In genomic region chr22:27247691-27248434, GRCh38 we compare ENCODE assay signal across 13 cellular contexts.
DNase-seq lines count a peak whose midpoint lies in the region; ATAC-seq and TF ChIP-seq lines count a peak whose summit lies in the region.
"Had no signal": no experiment of that assay in that cellular context is flagged by ENCODE, and none has a peak within 500 bp of the region (broad histone marks: within the 10 kb centered on the region; RNA-seq: fewer than 3 reads in every experiment).

No MANE protein-coding gene starts in this region.

- peak overlapping the region; percentile 53 for H3K27ac Mint-ChIP-seq in neural progenitor cell
- no peak overlapping the region for H3K27ac Mint-ChIP-seq in effector memory CD8-positive, alpha-beta T cell
- H3K27ac Mint-ChIP-seq: activated B cell treated with CpG ODN at 0.5 μM for 24 hours; natural killer cell treated with Interleukin-12 subunit alpha and Interleukin-12 subunit beta and Interleukin-15 and Interleukin-18, amount 100 ng/mL, for 72 hours had no signal

- H3K79me2 ChIP-seq in neural progenitor cell (ENCODE audit: low read depth), result no peaks in the 10 kb centered on the region

- H3K4me3 ChIP-seq in AG10803 (ENCODE audit: low read length) (no peak overlapping the region), fibroblast of mammary gland (ENCODE audit: control insufficient read depth, low read depth, low read length) (no peak overlapping the region), neural progenitor cell (no peak overlapping the region), spleen (peak overlapping the region in 1 of 8 donors; percentile 6)

- H3K27me3 Mint-ChIP-seq in neural progenitor cell (ENCODE audit: insufficient read depth, low read depth), result peaks cover 16% of the 10 kb centered on the region
- peaks cover 0 to 13% of the 10 kb centered on the region in 2 donors for H3K27me3 Mint-ChIP-seq in effector memory CD8-positive, alpha-beta T cell

- no peaks in the 10 kb centered on the region for H3F3A ChIP-seq in neural progenitor cell (ENCODE audit: low read depth)

- 37 to 41% (median 40%) methylated on average over 11 of the region's 11 CpGs for WGBS in spleen, 5 donors

- peaks cover 6% of the 10 kb centered on the region for H3K9me3 Mint-ChIP-seq in neural progenitor cell
- H3K9me3 Mint-ChIP-seq in effector memory CD8-positive, alpha-beta T cell, result no peaks in the 10 kb centered on the region
- H3K9me3 Mint-ChIP-seq: activated B cell treated with CpG ODN at 0.5 μM for 24 hours had no signal

- no peaks in the 10 kb centered on the region for H3K27me3 ChIP-seq in neural progenitor cell
- no peaks in the 10 kb centered on the region for H3K27me3 ChIP-seq in spleen (replicated peaks in 1 of 7)

- H3K4me2 ChIP-seq in neural progenitor cell, result no peak overlapping the region

- no peak overlapping the region for H3K27ac ChIP-seq in neural progenitor cell
- no peak overlapping the region for H3K27ac ChIP-seq in spleen

- H4K20me1 ChIP-seq in neural progenitor cell (ENCODE audit: low read depth), result no peaks in the 10 kb centered on the region

- no peaks in the 10 kb centered on the region for H3K36me3 Mint-ChIP-seq in neural progenitor cell
- no peaks in the 10 kb centered on the region for H3K36me3 Mint-ChIP-seq in effector memory CD8-positive, alpha-beta T cell (ENCODE audit: insufficient read depth)
- H3K36me3 Mint-ChIP-seq: natural killer cell treated with Interleukin-12 subunit alpha and Interleukin-12 subunit beta and Interleukin-15 and Interleukin-18, amount 100 ng/mL, for 72 hours had no signal

- H3K9me3 ChIP-seq in neural progenitor cell (ENCODE audit: low read depth), result no peaks in the 10 kb centered on the region
- H3K9me3 ChIP-seq in spleen, result no peaks in the 10 kb centered on the region

- intact Hi-C loops in spleen (cut with DNase I; ENCODE audit: low total_unique reads), result no loop called here

- H3K4me1 ChIP-seq in neural progenitor cell (no peaks in the 10 kb centered on the region), spleen (peaks cover 0 to 12% (median 0%) of the 10 kb centered on the region in 6 donors)

- H3K36me3 ChIP-seq in neural progenitor cell, result no peaks in the 10 kb centered on the region
- H3K36me3 ChIP-seq in spleen, result no peaks in the 10 kb centered on the region

- TF ChIP-seq CTCF in AG10803 (conservative IDR thresholded peaks at IDR 0.05; ENCODE audit: low read length), result no peak
- TF ChIP-seq CTCF in fibroblast of mammary gland (conservative IDR thresholded peaks at IDR 0.05; ENCODE audit: control insufficient read depth, insufficient read depth, low read depth, low read length), result no peak
- no peak for TF ChIP-seq CTCF in neural progenitor cell (IDR thresholded peaks at IDR 0.05)
- TF ChIP-seq CTCF in spleen (IDR thresholded peaks at IDR 0.05 in 8 of 11, conservative IDR thresholded peaks at IDR 0.05 in 3 of 11), result no peak

- no peak for TF ChIP-seq POLR2A in spleen (IDR thresholded peaks at IDR 0.05)

- H3K9ac ChIP-seq in neural progenitor cell, result no peak overlapping the region

- peaks cover 57% of the 10 kb centered on the region for H3K4me1 Mint-ChIP-seq in neural progenitor cell
- H3K4me1 Mint-ChIP-seq in effector memory CD8-positive, alpha-beta T cell (ENCODE audit: low read depth in 2 of 2), result peaks cover 0 to 2% of the 10 kb centered on the region in 2 donors
- H3K4me1 Mint-ChIP-seq: activated B cell treated with CpG ODN at 0.5 μM for 24 hours had no signal

- ATAC-seq in HG03460 (IDR thresholded peaks at IDR 0.05; ENCODE audit: unreplicated experiment), result no peak
- no peak for ATAC-seq in effector memory CD8-positive, alpha-beta T cell (replicated peaks)
- ATAC-seq: natural killer cell treated with Interleukin-12 subunit alpha and Interleukin-12 subunit beta and Interleukin-15 and Interleukin-18, amount 100 ng/mL, for 72 hours had no signal

- peak overlapping the region; percentile 84 for H2AFZ ChIP-seq in neural progenitor cell (replicated peaks)

- H3K4me3 Mint-ChIP-seq in neural progenitor cell, result no peak overlapping the region
- H3K4me3 Mint-ChIP-seq in effector memory CD8-positive, alpha-beta T cell, result no peak overlapping the region
- H3K4me3 Mint-ChIP-seq: activated B cell treated with CpG ODN at 0.5 μM for 24 hours had no signal

- DNase-seq in AG10803 (ENCODE audit: low read depth), result peak; percentile 54
- DNase-seq in NCI-H446 (lab: John Stamatoyannopoulos, UW), result peak; percentile 68 to 80
- peak; percentile 31 for DNase-seq in fibroblast of mammary gland (ENCODE audit: low read depth)
- no peak for DNase-seq in neural progenitor cell (ENCODE audit: low spot score)
- DNase-seq in spleen, result no peak
- no peak for DNase-seq in NCI-H2171 treated with DMSO at 0.1 percent for 48 hours (lab: John Stamatoyannopoulos, UW)
- DNase-seq in effector memory CD8-positive, alpha-beta T cell, result no peak
- DNase-seq: activated B cell treated with CpG ODN at 0.5 μM for 24 hours, C1 segment of cervical spinal cord, erythroblast, NCI-H526 had no signal

Comparison
In these comparisons a context has a peak if more than half of its experiments do, and no peak if none do; other contexts are left out.
1. DNase-seq: peak in AG10803 (single experiment), NCI-H446 (2 of 2) and fibroblast of mammary gland (single experiment); none in neural progenitor cell (single experiment), spleen (single experiment), NCI-H2171 treated with DMSO at 0.1 percent for 48 hours (single experiment) and effector memory CD8-positive, alpha-beta T cell (0 of 3).